Comparison of ENCODE assay signal across 8 cellular contexts in the genomic region with DNA sequence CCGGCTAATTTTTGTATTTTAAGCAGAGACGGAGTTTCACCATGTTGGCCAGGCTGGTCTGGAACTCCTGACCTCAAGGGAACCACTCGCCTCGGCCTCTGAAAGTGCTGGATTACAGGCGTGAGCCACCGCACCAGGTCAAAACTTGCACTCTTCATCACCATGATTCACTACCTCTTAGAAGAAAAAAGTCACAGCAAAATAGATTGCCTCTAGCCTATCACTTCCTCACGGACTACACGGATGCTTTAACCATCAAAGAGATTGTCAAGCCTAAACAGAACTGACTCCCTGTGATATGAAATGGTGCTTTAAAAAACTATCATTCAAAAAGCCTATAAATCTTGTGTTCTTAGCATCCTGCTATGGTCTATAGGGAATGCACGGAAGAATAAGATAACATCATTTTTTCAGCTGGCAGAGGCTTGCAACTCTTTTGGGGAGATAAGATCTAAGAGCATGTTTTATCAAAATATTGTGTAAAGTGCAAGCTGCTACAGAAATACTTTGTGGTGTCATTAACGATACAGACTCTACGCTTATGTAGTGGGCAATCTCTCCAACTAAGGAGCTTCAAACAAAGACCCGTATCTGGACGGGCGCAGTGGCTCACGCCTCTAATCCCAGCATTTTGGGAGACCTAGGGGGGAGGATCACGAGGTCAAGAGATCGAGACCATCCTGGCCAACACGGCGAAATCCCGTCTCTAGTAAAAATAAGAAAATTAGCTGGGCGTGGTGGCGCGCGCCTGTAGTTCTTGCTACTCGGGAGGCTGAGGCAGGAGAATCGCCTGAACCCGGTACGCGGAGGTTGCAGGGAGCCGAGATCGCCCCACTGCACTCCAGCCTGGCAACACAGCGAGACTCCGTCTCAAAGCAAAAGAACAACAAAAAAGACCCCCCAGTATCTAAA. TPM values are rescaled to one million over a fixed set of nuclear protein-coding genes. Genes with fewer than 3 reads are reported as not detected.
DNase-seq lines count a peak whose midpoint lies in the region; ATAC-seq and TF ChIP-seq lines count a peak whose summit lies in the region.

No MANE protein-coding gene starts in this region.

- H3K27ac Mint-ChIP-seq in CD14-positive monocyte (peak overlapping the region; percentile 62 to 98 (median 94)), chondrocyte (ENCODE audit: unreplicated experiment) (peak overlapping the region; percentile 91)
- peak overlapping the region; percentile 84 to 99 (median 96) for H3K27ac Mint-ChIP-seq in naive thymus-derived CD8-positive, alpha-beta T cell

- no peak for ATAC-seq in naive thymus-derived CD8-positive, alpha-beta T cell

- no peaks in the 10 kb centered on the region for H3K9me3 ChIP-seq in MM.1S (replicated peaks; ENCODE audit: insufficient read depth, low read length)

- H3K36me3 ChIP-seq in MM.1S (replicated peaks; ENCODE audit: insufficient read depth, low read length): no peaks in the 10 kb centered on the region; the same call in 1 of the 2 replicates

- H2AFZ ChIP-seq in MM.1S (ENCODE audit: low read length): peak overlapping the region; percentile 67; the same call in 1 of the 2 replicates

- POLR2A ChIA-PET in naive thymus-derived CD8-positive, alpha-beta T cell (lab: Charles Lee): interaction anchor here (0.7 to 2.6 kb wide), 3 partner anchors 13 to 1730 kb away, joined by 3 to 26 read pairs (median 5); no protein-coding TSS in a partner anchor

- no peak for DNase-seq in CD14-positive monocyte (ENCODE audit: low spot score)
- DNase-seq in MM.1S: no peak
- DNase-seq in chondrocyte (ENCODE audit: low spot score): no peak
- no peak for DNase-seq in naive thymus-derived CD8-positive, alpha-beta T cell
- DNase-seq in NCI-H1694 treated with DMSO at 0.1 percent for 48 hours (lab: John Stamatoyannopoulos, UW): no peak
- DNase-seq in COR-L47 (lab: John Stamatoyannopoulos, UW): no peak
- DNase-seq in NCI-H146 (lab: John Stamatoyannopoulos, UW): no peak
- no peak for DNase-seq in activated CD8-positive, alpha-beta memory T cell treated with anti-CD3 and anti-CD28 coated beads, Interleukin-2, amount 50 U/mL, for 48 hours

- H3K4me1 ChIP-seq in MM.1S (ENCODE audit: low read length): peaks cover 18% of the 10 kb centered on the region

- no peaks in the 10 kb centered on the region for H3K27me3 Mint-ChIP-seq in CD14-positive monocyte (ENCODE audit: low read depth in 3 of 3)
- no peaks in the 10 kb centered on the region for H3K27me3 Mint-ChIP-seq in chondrocyte (ENCODE audit: low read depth)
- H3K27me3 Mint-ChIP-seq in naive thymus-derived CD8-positive, alpha-beta T cell: no peaks in the 10 kb centered on the region

- H3K4me3 Mint-ChIP-seq in CD14-positive monocyte (peak overlapping the region; percentile 98), chondrocyte (ENCODE audit: unreplicated experiment) (peak overlapping the region; percentile 96)
- peak overlapping the region; percentile 97 to 99 (median 98) for H3K4me3 Mint-ChIP-seq in naive thymus-derived CD8-positive, alpha-beta T cell

- peak overlapping the region; percentile 72 for H3K9ac ChIP-seq in MM.1S (ENCODE audit: low read length)

- intact Hi-C loops in CD14-positive monocyte (cut with micrococcal nuclease): loop anchor here in 1 of 2 donors (5.0 kb wide), 1 partner anchor 42 kb away; no protein-coding TSS in a partner anchor

- peak overlapping the region; percentile 87 for H3K4me3 ChIP-seq in MM.1S (ENCODE audit: low read length)

- no peaks in the 10 kb centered on the region for H3K27me3 ChIP-seq in MM.1S (replicated peaks; ENCODE audit: insufficient read depth, low read length)

- TF ChIP-seq CTCF in CD14-positive monocyte (IDR thresholded peaks at IDR 0.05) (no peak), MM.1S (IDR thresholded peaks at IDR 0.05; ENCODE audit: low read length) (no peak), chondrocyte (IDR thresholded peaks at IDR 0.05) (no peak)

- peak overlapping the region; percentile 67 for H3K4me2 ChIP-seq in MM.1S (ENCODE audit: low read depth, low read length)

- H3F3A ChIP-seq in MM.1S (ENCODE audit: insufficient read depth, low read length): peaks cover 16% of the 10 kb centered on the region

- H3K27ac ChIP-seq in MM.1S (ENCODE audit: low read length): peak overlapping the region; percentile 41; the same call in 1 of the 2 replicates

- peaks cover 35% of the 10 kb centered on the region for H3K4me1 Mint-ChIP-seq in CD14-positive monocyte
- peaks cover 44% of the 10 kb centered on the region for H3K4me1 Mint-ChIP-seq in chondrocyte (ENCODE audit: low read depth)
- peaks cover 14 to 52% (median 47%) of the 10 kb centered on the region in 4 donors for H3K4me1 Mint-ChIP-seq in naive thymus-derived CD8-positive, alpha-beta T cell

- H3K9me2 ChIP-seq in MM.1S (replicated peaks; ENCODE audit: insufficient read depth, low read length): no peaks in the 10 kb centered on the region

- H3K36me3 Mint-ChIP-seq in CD14-positive monocyte (peaks cover 16 to 29% of the 10 kb centered on the region in 2 donors), chondrocyte (ENCODE audit: low read depth) (no peaks in the 10 kb centered on the region)
- peaks cover 0 to 26% (median 0%) of the 10 kb centered on the region in 3 donors for H3K36me3 Mint-ChIP-seq in naive thymus-derived CD8-positive, alpha-beta T cell

- H3K79me2 ChIP-seq in MM.1S (ENCODE audit: low read length): peaks cover 83% of the 10 kb centered on the region

- H3K9me3 Mint-ChIP-seq in CD14-positive monocyte (peaks cover 0 to 5% (median 0%) of the 10 kb centered on the region in 7 donors), chondrocyte (ENCODE audit: low read depth) (no peaks in the 10 kb centered on the region)
- no peaks in the 10 kb centered on the region for H3K9me3 Mint-ChIP-seq in naive thymus-derived CD8-positive, alpha-beta T cell

- H4K20me1 ChIP-seq in MM.1S (ENCODE audit: insufficient read depth, low read length): no peaks in the 10 kb centered on the region

RNA-seq across cellular contexts. Expression of a gene that starts 1.0 kb away (rescaled TPM):
- polyA plus RNA-seq in CD14-positive monocyte: 1 to 10 TPM; 7.9 to 9.7 TPM
- total RNA-seq in chondrocyte: 9.6 to 12.3 TPM (median 10.6 TPM) in 3 replicates
- 10 to 100 TPM; 12.0 to 12.2 TPM for total RNA-seq in naive thymus-derived CD8-positive, alpha-beta T cell
- 10 to 100 TPM; 17.8 to 20.8 (median 19.3) TPM for polyA plus RNA-seq in naive thymus-derived CD8-positive, alpha-beta T cell

RNA-seq across cellular contexts. Expression of a gene that starts 1.2 kb away (rescaled TPM):
- polyA plus RNA-seq in CD14-positive monocyte: 10 to 100 TPM; 11.0 to 13.7 TPM
- 22.3 to 25.6 TPM (median 25.2 TPM) in 3 replicates for total RNA-seq in chondrocyte
- total RNA-seq in naive thymus-derived CD8-positive, alpha-beta T cell: 10 to 100 TPM; 79.8 to 88.6 TPM
- polyA plus RNA-seq in naive thymus-derived CD8-positive, alpha-beta T cell: 10 to 100 TPM; 32.0 to 48.3 (median 37.6) TPM

RNA-seq across cellular contexts. Expression of a gene that starts 58.0 kb away (rescaled TPM):
- 1 to 10 TPM; 4.0 to 8.4 TPM for polyA plus RNA-seq in CD14-positive monocyte
- total RNA-seq in chondrocyte: 28.4 to 31.5 TPM (median 29.3 TPM) in 3 replicates
- 10 to 100 TPM; 19.1 to 19.5 TPM for total RNA-seq in naive thymus-derived CD8-positive, alpha-beta T cell
- 10 to 100 TPM; 36.5 to 42.1 (median 36.7) TPM for polyA plus RNA-seq in naive thymus-derived CD8-positive, alpha-beta T cell
